Comparison of ENCODE assay signal across 8 cellular contexts in genomic region chr22:46297151-46297819, GRCh38. TPM values are rescaled to one million over a fixed set of nuclear protein-coding genes. Genes with fewer than 3 reads are reported as not detected.
A peak's percentile ranks its signal among the peaks of the same experiment; 100 is the strongest.
DNase-seq lines count a peak whose midpoint lies in the region; ATAC-seq, FAIRE-seq and TF ChIP-seq lines count a peak whose summit lies in the region.

No MANE protein-coding gene starts in this region.

- H3K4me3 Mint-ChIP-seq in effector memory CD8-positive, alpha-beta T cell = peak overlapping the region; percentile 95

- H3K36me3 ChIP-seq in RWPE2 (ENCODE audit: low read depth) = peaks cover 47% of the 10 kb centered on the region

- no peaks in the 10 kb centered on the region for H3K27me3 ChIP-seq in RWPE2 (ENCODE audit: insufficient read depth, poor library complexity, severe bottlenecking)

- H3K4me1 Mint-ChIP-seq in effector memory CD8-positive, alpha-beta T cell (ENCODE audit: low read depth in 2 of 2) = peaks cover 26 to 35% of the 10 kb centered on the region in 2 donors

- no peaks in the 10 kb centered on the region for H3K9me3 ChIP-seq in RWPE2 (ENCODE audit: severe bottlenecking)

- TF ChIP-seq CTCF in RWPE2 (IDR thresholded peaks at IDR 0.05; ENCODE audit: poor library complexity, severe bottlenecking) = no peak

- peak overlapping the region; percentile 67 for H3K4me3 ChIP-seq in RWPE2 (ENCODE audit: severe bottlenecking)

- peak overlapping the region; percentile 17 to 98 for H3K27ac Mint-ChIP-seq in effector memory CD8-positive, alpha-beta T cell

- FAIRE-seq in GM12891 (lab: Jason Lieb, UNC) = no peak

- no peaks in the 10 kb centered on the region for H3K9me3 Mint-ChIP-seq in effector memory CD8-positive, alpha-beta T cell

- no peak for TF ChIP-seq POLR2A in GM12891 (IDR thresholded peaks at IDR 0.05; ENCODE audit: low read depth, low read length)

- peak; percentile 67 for DNase-seq in activated CD8-positive, alpha-beta memory T cell treated with anti-CD3 and anti-CD28 coated beads, Interleukin-2, amount 50 U/mL, for 48 hours
- no peak for DNase-seq in activated CD8-positive, alpha-beta memory T cell treated with anti-CD3 and anti-CD28 coated beads, Interleukin-2, amount 50 U/mL, for 4 hours
- DNase-seq in RWPE2 (ENCODE audit: low spot score) = no peak
- DNase-seq in effector memory CD8-positive, alpha-beta T cell = no peak
- DNase-seq in myocyte (ENCODE audit: low read depth) = peak; percentile 27
- no peak for DNase-seq in pons (ENCODE audit: low spot score)
- DNase-seq in GM12891 (ENCODE audit: insufficient read length, low spot score) = no peak

- peak overlapping the region; percentile 56 for H3K27ac ChIP-seq in RWPE2 (ENCODE audit: poor library complexity, severe bottlenecking)

- peaks cover 8% of the 10 kb centered on the region for H3K4me1 ChIP-seq in RWPE2 (ENCODE audit: insufficient read depth, poor library complexity, severe bottlenecking)

- ATAC-seq in HG02973 (IDR thresholded peaks at IDR 0.05; ENCODE audit: unreplicated experiment) (peak; percentile 21), RWPE2 (ENCODE audit: low read depth) (peak; percentile 29)
- no peak for ATAC-seq in effector memory CD8-positive, alpha-beta T cell (replicated peaks)

- peaks cover 30% of the 10 kb centered on the region for H3K36me3 Mint-ChIP-seq in effector memory CD8-positive, alpha-beta T cell (ENCODE audit: insufficient read depth)

- no peaks in the 10 kb centered on the region for H3K27me3 Mint-ChIP-seq in effector memory CD8-positive, alpha-beta T cell

TF ChIP-seq in GM12891, 5 proteins besides CTCF, POLR2A, EP300 and RAD21:
- TF ChIP-seq PAX5 (IDR thresholded peaks at IDR 0.05; ENCODE audit: insufficient read depth, low read length, severe bottlenecking) (no peak), POLR2AphosphoS5 (IDR thresholded peaks at IDR 0.05; ENCODE audit: low read depth, low read length) (no peak), SPI1 (IDR thresholded peaks at IDR 0.05; ENCODE audit: low read depth, low read length) (no peak), POU2F2 (IDR thresholded peaks at IDR 0.05; ENCODE audit: low read depth, low read length) (no peak), TAF1 (IDR thresholded peaks at IDR 0.05; ENCODE audit: low read depth, low read length) (no peak)

RNA-seq across cellular contexts. Expression of gene GTSE1, which starts 0.6 kb away (rescaled TPM):
- 0.35 and 0.47 TPM in 2 replicates for total RNA-seq in myocyte
- 0.54 TPM for polyA plus RNA-seq in myocyte (2012)
- polyA plus RNA-seq in GM12891 (2012; ENCODE audit: low read depth, missing spikeins) = 16.2 TPM

RNA-seq across cellular contexts. Expression of gene TTC38, which starts 29.5 kb away (rescaled TPM):
- 31.5 and 38.9 TPM in 2 replicates for total RNA-seq in myocyte
- 14.6 TPM for polyA plus RNA-seq in myocyte (2012)
- 17.4 TPM for polyA plus RNA-seq in GM12891 (2012; ENCODE audit: low read depth, missing spikeins)

RNA-seq across cellular contexts. Expression of gene PKDREJ, which starts 34.1 kb away (rescaled TPM):
- not detected in 2 replicates for total RNA-seq in myocyte
- polyA plus RNA-seq in myocyte (2012) = 0.29 TPM
- 0.04 TPM for polyA plus RNA-seq in GM12891 (2012; ENCODE audit: low read depth, missing spikeins)

RNA-seq across cellular contexts. Expression of gene TRMU, which starts 38.2 kb away (rescaled TPM):
- 34.9 and 40.2 TPM in 2 replicates for total RNA-seq in myocyte
- 27.2 TPM for polyA plus RNA-seq in myocyte (2012)
- 27.3 TPM for polyA plus RNA-seq in GM12891 (2012; ENCODE audit: low read depth, missing spikeins)

RNA-seq across cellular contexts. Expression of gene CDPF1, which starts 47.2 kb away (rescaled TPM):
- 11.6 and 21.3 TPM in 2 replicates for total RNA-seq in myocyte
- polyA plus RNA-seq in myocyte (2012) = 10.9 TPM
- 11.5 TPM for polyA plus RNA-seq in GM12891 (2012; ENCODE audit: low read depth, missing spikeins)

Comparison
In these comparisons a context has a peak if more than half of its experiments do, and no peak if none do; other contexts are left out.
1. DNase-seq: peak in activated CD8-positive, alpha-beta memory T cell treated with anti-CD3 and anti-CD28 coated beads, Interleukin-2, amount 50 U/mL, for 48 hours (single experiment) and myocyte (single experiment); none in activated CD8-positive, alpha-beta memory T cell treated with anti-CD3 and anti-CD28 coated beads, Interleukin-2, amount 50 U/mL, for 4 hours (single experiment), RWPE2 (single experiment), effector memory CD8-positive, alpha-beta T cell (0 of 3), pons (single experiment) and GM12891 (single experiment).